ENCODE assay signal across 1 cellular context in the genomic region with DNA sequence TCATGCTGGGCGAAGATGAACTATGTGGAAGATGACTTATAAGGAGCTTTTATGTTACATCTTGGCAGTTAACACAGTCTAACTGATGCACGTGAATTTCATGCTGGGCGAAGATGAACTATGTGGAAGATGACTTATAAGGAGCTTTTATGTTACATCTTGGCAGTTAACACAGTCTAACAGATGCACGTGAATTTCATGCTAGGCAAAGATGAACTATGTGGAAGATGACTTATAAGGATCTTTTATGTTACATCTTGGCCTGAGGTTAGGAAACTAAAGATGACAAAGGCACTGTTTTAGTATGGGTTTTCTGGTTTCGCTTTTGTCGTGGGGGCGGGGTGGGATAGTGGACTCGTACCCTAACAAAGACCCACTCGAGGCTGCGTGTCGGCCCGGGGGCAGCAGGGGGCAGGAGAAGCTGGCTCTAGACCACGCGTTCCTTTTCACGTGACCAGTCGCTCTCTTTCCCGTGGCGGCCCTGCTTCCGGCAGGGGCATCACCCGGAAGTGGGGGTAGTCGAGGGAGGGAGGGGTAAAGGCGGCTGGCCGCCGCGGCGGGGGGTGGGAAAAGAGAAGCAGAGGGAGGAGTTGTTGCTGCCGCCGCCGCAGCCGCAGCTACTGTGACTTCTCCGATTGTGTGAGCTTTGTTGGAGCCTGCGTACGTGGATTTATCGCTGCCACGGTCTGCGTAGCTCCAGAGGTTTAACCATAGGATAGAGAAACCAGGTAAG.
TF ChIP-seq lines count a peak whose summit lies in the region.

A gene (plus strand): TSS at position 586 of the 733 bp plus-strand sequence. CDS start 60,949 bp downstream, outside the sequence.

TF ChIP-seq in GM12878, 131 proteins besides CTCF, POLR2A, EP300 and RAD21 (continued from another document):
- TF ChIP-seq, protein P1, sequence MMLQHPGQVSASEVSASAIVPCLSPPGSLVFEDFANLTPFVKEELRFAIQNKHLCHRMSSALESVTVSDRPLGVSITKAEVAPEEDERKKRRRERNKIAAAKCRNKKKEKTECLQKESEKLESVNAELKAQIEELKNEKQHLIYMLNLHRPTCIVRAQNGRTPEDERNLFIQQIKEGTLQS (IDR thresholded peaks at IDR 0.05; ENCODE audit: borderline replicate concordance, extremely low read depth, low read depth, low read length), result peak; percentile 61; the same call in 1 of the 2 replicates
- 0 out of 2 replicates have a peak, but pooled peaks have one; percentile 52 for TF ChIP-seq CREB1 (IDR thresholded peaks at IDR 0.05; ENCODE audit: low read depth)
- no peak for TF ChIP-seq EED (IDR thresholded peaks at IDR 0.05; ENCODE audit: low read depth)
- TF ChIP-seq KAT2A (conservative IDR thresholded peaks at IDR 0.05; ENCODE audit: control insufficient read depth, low read depth, low read length), result no peak
- TF ChIP-seq, protein P2, sequence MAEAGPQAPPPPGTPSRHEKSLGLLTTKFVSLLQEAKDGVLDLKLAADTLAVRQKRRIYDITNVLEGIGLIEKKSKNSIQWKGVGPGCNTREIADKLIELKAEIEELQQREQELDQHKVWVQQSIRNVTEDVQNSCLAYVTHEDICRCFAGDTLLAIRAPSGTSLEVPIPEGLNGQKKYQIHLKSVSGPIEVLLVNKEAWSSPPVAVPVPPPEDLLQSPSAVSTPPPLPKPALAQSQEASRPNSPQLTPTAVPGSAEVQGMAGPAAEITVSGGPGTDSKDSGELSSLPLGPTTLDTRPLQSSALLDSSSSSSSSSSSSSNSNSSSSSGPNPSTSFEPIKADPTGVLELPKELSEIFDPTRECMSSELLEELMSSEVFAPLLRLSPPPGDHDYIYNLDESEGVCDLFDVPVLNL (IDR thresholded peaks at IDR 0.05; ENCODE audit: low read depth, low read length), result no peak
- TF ChIP-seq HDAC6 (IDR thresholded peaks at IDR 0.05; ENCODE audit: unreplicated experiment), result no peak
- TF ChIP-seq, protein P3, sequence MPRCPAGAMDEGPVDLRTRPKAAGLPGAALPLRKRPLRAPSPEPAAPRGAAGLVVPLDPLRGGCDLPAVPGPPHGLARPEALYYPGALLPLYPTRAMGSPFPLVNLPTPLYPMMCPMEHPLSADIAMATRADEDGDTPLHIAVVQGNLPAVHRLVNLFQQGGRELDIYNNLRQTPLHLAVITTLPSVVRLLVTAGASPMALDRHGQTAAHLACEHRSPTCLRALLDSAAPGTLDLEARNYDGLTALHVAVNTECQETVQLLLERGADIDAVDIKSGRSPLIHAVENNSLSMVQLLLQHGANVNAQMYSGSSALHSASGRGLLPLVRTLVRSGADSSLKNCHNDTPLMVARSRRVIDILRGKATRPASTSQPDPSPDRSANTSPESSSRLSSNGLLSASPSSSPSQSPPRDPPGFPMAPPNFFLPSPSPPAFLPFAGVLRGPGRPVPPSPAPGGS (IDR thresholded peaks at IDR 0.05; ENCODE audit: borderline replicate concordance, insufficient read depth, low read depth, low read length, poor library complexity, severe bottlenecking), result no peak
- TF ChIP-seq, protein P4, sequence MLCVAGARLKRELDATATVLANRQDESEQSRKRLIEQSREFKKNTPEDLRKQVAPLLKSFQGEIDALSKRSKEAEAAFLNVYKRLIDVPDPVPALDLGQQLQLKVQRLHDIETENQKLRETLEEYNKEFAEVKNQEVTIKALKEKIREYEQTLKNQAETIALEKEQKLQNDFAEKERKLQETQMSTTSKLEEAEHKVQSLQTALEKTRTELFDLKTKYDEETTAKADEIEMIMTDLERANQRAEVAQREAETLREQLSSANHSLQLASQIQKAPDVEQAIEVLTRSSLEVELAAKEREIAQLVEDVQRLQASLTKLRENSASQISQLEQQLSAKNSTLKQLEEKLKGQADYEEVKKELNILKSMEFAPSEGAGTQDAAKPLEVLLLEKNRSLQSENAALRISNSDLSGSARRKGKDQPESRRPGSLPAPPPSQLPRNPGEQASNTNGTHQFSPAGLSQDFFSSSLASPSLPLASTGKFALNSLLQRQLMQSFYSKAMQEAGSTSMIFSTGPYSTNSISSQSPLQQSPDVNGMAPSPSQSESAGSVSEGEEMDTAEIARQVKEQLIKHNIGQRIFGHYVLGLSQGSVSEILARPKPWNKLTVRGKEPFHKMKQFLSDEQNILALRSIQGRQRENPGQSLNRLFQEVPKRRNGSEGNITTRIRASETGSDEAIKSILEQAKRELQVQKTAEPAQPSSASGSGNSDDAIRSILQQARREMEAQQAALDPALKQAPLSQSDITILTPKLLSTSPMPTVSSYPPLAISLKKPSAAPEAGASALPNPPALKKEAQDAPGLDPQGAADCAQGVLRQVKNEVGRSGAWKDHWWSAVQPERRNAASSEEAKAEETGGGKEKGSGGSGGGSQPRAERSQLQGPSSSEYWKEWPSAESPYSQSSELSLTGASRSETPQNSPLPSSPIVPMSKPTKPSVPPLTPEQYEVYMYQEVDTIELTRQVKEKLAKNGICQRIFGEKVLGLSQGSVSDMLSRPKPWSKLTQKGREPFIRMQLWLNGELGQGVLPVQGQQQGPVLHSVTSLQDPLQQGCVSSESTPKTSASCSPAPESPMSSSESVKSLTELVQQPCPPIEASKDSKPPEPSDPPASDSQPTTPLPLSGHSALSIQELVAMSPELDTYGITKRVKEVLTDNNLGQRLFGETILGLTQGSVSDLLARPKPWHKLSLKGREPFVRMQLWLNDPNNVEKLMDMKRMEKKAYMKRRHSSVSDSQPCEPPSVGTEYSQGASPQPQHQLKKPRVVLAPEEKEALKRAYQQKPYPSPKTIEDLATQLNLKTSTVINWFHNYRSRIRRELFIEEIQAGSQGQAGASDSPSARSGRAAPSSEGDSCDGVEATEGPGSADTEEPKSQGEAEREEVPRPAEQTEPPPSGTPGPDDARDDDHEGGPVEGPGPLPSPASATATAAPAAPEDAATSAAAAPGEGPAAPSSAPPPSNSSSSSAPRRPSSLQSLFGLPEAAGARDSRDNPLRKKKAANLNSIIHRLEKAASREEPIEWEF (IDR thresholded peaks at IDR 0.05; ENCODE audit: insufficient replicate concordance, low read depth, low read length), result no peak
- TF ChIP-seq TARDBP (IDR thresholded peaks at IDR 0.05; ENCODE audit: borderline replicate concordance), result no peak
- TF ChIP-seq BACH1 (IDR thresholded peaks at IDR 0.05; ENCODE audit: borderline replicate concordance), result no peak
- no peak for TF ChIP-seq MYB (IDR thresholded peaks at IDR 0.05; ENCODE audit: borderline replicate concordance, low read depth, low read length)
- no peak; the same call in 1 of the 2 replicates for TF ChIP-seq SIN3A (IDR thresholded peaks at IDR 0.05; ENCODE audit: low read depth, low read length)
- no peak for TF ChIP-seq ZNF622 (IDR thresholded peaks at IDR 0.05)
- no peak for TF ChIP-seq PML (IDR thresholded peaks at IDR 0.05; ENCODE audit: low read length)
- no peak for TF ChIP-seq MYC (IDR thresholded peaks at IDR 0.05; ENCODE audit: insufficient read depth, insufficient read length, insufficient replicate concordance, low read length, severe bottlenecking)
- TF ChIP-seq KLF5 (IDR thresholded peaks at IDR 0.05; ENCODE audit: partially characterized antibody), result no peak
- peak; percentile 78 for TF ChIP-seq GABPA (IDR thresholded peaks at IDR 0.05; ENCODE audit: low read depth)
- TF ChIP-seq KDM1A (IDR thresholded peaks at IDR 0.05; ENCODE audit: borderline replicate concordance), result no peak
- TF ChIP-seq PAX8 (IDR thresholded peaks at IDR 0.05), result no peak
- peak; percentile 5; the same call in 1 of the 2 replicates for TF ChIP-seq JUNB (IDR thresholded peaks at IDR 0.05)
- TF ChIP-seq LARP7 (IDR thresholded peaks at IDR 0.05), result no peak
- no peak for TF ChIP-seq FOXK2 (IDR thresholded peaks at IDR 0.05)
- TF ChIP-seq, protein P5, sequence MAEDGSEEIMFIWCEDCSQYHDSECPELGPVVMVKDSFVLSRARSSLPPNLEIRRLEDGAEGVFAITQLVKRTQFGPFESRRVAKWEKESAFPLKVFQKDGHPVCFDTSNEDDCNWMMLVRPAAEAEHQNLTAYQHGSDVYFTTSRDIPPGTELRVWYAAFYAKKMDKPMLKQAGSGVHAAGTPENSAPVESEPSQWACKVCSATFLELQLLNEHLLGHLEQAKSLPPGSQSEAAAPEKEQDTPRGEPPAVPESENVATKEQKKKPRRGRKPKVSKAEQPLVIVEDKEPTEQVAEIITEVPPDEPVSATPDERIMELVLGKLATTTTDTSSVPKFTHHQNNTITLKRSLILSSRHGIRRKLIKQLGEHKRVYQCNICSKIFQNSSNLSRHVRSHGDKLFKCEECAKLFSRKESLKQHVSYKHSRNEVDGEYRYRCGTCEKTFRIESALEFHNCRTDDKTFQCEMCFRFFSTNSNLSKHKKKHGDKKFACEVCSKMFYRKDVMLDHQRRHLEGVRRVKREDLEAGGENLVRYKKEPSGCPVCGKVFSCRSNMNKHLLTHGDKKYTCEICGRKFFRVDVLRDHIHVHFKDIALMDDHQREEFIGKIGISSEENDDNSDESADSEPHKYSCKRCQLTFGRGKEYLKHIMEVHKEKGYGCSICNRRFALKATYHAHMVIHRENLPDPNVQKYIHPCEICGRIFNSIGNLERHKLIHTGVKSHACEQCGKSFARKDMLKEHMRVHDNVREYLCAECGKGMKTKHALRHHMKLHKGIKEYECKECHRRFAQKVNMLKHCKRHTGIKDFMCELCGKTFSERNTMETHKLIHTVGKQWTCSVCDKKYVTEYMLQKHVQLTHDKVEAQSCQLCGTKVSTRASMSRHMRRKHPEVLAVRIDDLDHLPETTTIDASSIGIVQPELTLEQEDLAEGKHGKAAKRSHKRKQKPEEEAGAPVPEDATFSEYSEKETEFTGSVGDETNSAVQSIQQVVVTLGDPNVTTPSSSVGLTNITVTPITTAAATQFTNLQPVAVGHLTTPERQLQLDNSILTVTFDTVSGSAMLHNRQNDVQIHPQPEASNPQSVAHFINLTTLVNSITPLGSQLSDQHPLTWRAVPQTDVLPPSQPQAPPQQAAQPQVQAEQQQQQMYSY (CRISPR knock-in tag; IDR thresholded peaks at IDR 0.05), result no peak
- no peak for TF ChIP-seq SUPT20H (IDR thresholded peaks at IDR 0.05; ENCODE audit: borderline replicate concordance, control insufficient read depth, low read depth, low read length)
- 0 out of 2 replicates have a peak, but pooled peaks have one; percentile 31 for TF ChIP-seq ZBED1 (IDR thresholded peaks at IDR 0.05; ENCODE audit: borderline replicate concordance)
- TF ChIP-seq GATAD2B (conservative IDR thresholded peaks at IDR 0.05; ENCODE audit: low read depth), result no peak
- TF ChIP-seq ESRRA (IDR thresholded peaks at IDR 0.05; ENCODE audit: low read length), result no peak
- TF ChIP-seq CBX5 (IDR thresholded peaks at IDR 0.05; ENCODE audit: low read depth), result 0 out of 2 replicates have a peak, but pooled peaks have one; percentile 64
- no peak for TF ChIP-seq MEF2B (IDR thresholded peaks at IDR 0.05; ENCODE audit: partially characterized antibody, poor library complexity, severe bottlenecking)
- TF ChIP-seq SP1 (IDR thresholded peaks at IDR 0.05; ENCODE audit: low read depth, low read length), result no peak
- TF ChIP-seq, protein P6, sequence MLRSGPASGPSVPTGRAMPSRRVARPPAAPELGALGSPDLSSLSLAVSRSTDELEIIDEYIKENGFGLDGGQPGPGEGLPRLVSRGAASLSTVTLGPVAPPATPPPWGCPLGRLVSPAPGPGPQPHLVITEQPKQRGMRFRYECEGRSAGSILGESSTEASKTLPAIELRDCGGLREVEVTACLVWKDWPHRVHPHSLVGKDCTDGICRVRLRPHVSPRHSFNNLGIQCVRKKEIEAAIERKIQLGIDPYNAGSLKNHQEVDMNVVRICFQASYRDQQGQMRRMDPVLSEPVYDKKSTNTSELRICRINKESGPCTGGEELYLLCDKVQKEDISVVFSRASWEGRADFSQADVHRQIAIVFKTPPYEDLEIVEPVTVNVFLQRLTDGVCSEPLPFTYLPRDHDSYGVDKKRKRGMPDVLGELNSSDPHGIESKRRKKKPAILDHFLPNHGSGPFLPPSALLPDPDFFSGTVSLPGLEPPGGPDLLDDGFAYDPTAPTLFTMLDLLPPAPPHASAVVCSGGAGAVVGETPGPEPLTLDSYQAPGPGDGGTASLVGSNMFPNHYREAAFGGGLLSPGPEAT (IDR thresholded peaks at IDR 0.05; ENCODE audit: low read depth), result no peak
- no peak for TF ChIP-seq NFYA (IDR thresholded peaks at IDR 0.05; ENCODE audit: borderline replicate concordance, low read depth, low read length)
- no peak for TF ChIP-seq POLR2AphosphoS2 (IDR thresholded peaks at IDR 0.05; ENCODE audit: low read depth, low read length)
- 0 out of 3 replicates have a peak, but pooled peaks have one; percentile 29 for TF ChIP-seq POU2F2 (IDR thresholded peaks at IDR 0.05; ENCODE audit: borderline replicate concordance, low read depth, low read length)
- TF ChIP-seq, protein P7, sequence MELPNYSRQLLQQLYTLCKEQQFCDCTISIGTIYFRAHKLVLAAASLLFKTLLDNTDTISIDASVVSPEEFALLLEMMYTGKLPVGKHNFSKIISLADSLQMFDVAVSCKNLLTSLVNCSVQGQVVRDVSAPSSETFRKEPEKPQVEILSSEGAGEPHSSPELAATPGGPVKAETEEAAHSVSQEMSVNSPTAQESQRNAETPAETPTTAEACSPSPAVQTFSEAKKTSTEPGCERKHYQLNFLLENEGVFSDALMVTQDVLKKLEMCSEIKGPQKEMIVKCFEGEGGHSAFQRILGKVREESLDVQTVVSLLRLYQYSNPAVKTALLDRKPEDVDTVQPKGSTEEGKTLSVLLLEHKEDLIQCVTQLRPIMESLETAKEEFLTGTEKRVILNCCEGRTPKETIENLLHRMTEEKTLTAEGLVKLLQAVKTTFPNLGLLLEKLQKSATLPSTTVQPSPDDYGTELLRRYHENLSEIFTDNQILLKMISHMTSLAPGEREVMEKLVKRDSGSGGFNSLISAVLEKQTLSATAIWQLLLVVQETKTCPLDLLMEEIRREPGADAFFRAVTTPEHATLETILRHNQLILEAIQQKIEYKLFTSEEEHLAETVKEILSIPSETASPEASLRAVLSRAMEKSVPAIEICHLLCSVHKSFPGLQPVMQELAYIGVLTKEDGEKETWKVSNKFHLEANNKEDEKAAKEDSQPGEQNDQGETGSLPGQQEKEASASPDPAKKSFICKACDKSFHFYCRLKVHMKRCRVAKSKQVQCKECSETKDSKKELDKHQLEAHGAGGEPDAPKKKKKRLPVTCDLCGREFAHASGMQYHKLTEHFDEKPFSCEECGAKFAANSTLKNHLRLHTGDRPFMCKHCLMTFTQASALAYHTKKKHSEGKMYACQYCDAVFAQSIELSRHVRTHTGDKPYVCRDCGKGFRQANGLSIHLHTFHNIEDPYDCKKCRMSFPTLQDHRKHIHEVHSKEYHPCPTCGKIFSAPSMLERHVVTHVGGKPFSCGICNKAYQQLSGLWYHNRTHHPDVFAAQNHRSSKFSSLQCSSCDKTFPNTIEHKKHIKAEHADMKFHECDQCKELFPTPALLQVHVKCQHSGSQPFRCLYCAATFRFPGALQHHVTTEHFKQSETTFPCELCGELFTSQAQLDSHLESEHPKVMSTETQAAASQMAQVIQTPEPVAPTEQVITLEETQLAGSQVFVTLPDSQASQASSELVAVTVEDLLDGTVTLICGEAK (IDR thresholded peaks at IDR 0.05; ENCODE audit: borderline replicate concordance), result no peak; the same call in 1 of the 2 replicates
- no peak; the same call in 1 of the 2 replicates for TF ChIP-seq IKZF1 (conservative IDR thresholded peaks at IDR 0.05)
- peak; percentile 34; the same call in 1 of the 2 replicates for TF ChIP-seq CREM (IDR thresholded peaks at IDR 0.05; ENCODE audit: low read depth)
- TF ChIP-seq ETV6 (conservative IDR thresholded peaks at IDR 0.05 in 1 of 2, IDR thresholded peaks at IDR 0.05 in 1 of 2; ENCODE audit: borderline replicate concordance in 1 of 2, low read depth in 1 of 2), result peak in 1 of 2 experiments; percentile 89; a peak in 2 of 4 replicates
- no peak for TF ChIP-seq ZNF384 (IDR thresholded peaks at IDR 0.05; ENCODE audit: borderline replicate concordance, low read depth, low read length)
- 0 out of 2 replicates have a peak, but pooled peaks have one; percentile 21 for TF ChIP-seq BCL11A (IDR thresholded peaks at IDR 0.05; ENCODE audit: low read depth, low read length)
- TF ChIP-seq SUZ12 (IDR thresholded peaks at IDR 0.05; ENCODE audit: unreplicated experiment), result no peak
- TF ChIP-seq SMARCA5 (IDR thresholded peaks at IDR 0.05), result no peak
